In the genomic region with DNA sequence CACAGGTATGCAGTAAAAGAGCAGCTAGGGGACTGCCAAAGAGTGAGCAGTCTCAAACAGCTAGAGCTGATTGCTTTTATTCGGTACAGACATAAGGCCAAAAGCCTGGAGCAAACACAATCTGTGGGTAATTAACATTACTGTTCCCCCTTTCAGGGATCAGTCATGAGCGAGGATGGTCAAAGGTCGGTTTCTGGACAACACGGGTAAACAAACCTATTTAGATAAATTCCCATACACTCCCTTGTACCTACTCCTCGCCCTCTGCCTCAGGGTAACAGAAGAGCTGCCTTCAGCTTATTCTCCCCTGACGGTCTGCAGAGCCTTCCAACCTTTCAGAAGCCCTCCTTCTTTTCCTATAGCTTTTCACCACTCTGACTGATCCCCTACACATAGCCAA, we compare ENCODE assay signal across 26 cellular contexts.
DNase-seq lines count a peak whose midpoint lies in the region; ATAC-seq, FAIRE-seq and TF ChIP-seq lines count a peak whose summit lies in the region.
"Had no signal": no experiment of that assay in that cellular context is flagged by ENCODE, and none has a peak within 500 bp of the region (broad histone marks: within the 10 kb centered on the region; RNA-seq: fewer than 3 reads in every experiment).

No MANE protein-coding gene starts in this region.

- no peaks in the 10 kb centered on the region for H4K20me1 ChIP-seq in HepG2 (ENCODE audit: insufficient read depth, low read length)
- H4K20me1 ChIP-seq: BLaER1 treated with 17β-estradiol and CSF1 and Interleukin-3, amounts not matched to agents 10 nM and 100 nM had no signal

- no peak overlapping the region for H2AK5ac ChIP-seq in mesendoderm (ENCODE audit: low read length)

- H3K79me1 ChIP-seq in mesendoderm (ENCODE audit: low read length): no peaks in the 10 kb centered on the region

- POLR2A ChIA-PET in HepG2 (lab: Yijun Ruan, JAX): no interaction called here

- no peaks in the 10 kb centered on the region for H3K27me3 ChIP-seq in HepG2 (ENCODE audit: control insufficient read depth in 1 of 2, insufficient read depth in 2 of 2, low read length in 2 of 2)
- H3K27me3 ChIP-seq in right lobe of liver: peaks cover 0 to 6% of the 10 kb centered on the region in 2 donors
- no peaks in the 10 kb centered on the region for H3K27me3 ChIP-seq in mesendoderm (ENCODE audit: insufficient read depth, low read length, poor library complexity)
- H3K27me3 ChIP-seq in small intestine (ENCODE audit: control insufficient read depth in 2 of 2, insufficient read depth in 2 of 2, low read length in 2 of 2): no peaks in the 10 kb centered on the region
- H3K27me3 ChIP-seq: BLaER1 treated with 17β-estradiol and CSF1 and Interleukin-3, amounts not matched to agents 10 nM and 100 nM had no signal

- H2BK5ac ChIP-seq in mesendoderm (ENCODE audit: low read length): no peak overlapping the region

- no peak overlapping the region for H3K4ac ChIP-seq in mesendoderm (ENCODE audit: low read depth, low read length)

- DNase-seq in HepG2 (ENCODE audit: low spot score): no peak
- DNase-seq in right lobe of liver: no peak
- DNase-seq in SW480 (ENCODE audit: low spot score): peak; percentile 56
- peak; percentile 30 for DNase-seq in mesendoderm
- peak; percentile 2 for DNase-seq in small intestine
- DNase-seq: AML-193; CD4-positive, alpha-beta T cell; CD8-positive, alpha-beta T cell; COR-L47; DMS 273 treated with DMSO at 0.1 percent for 48 hours; DMS153; DMS53; DMS79; DND-41; EL; GF-D8 had no signal

- H4K5ac ChIP-seq in mesendoderm (ENCODE audit: low read length): no peak overlapping the region

- FAIRE-seq in HepG2 (lab: Jason Lieb, UNC) (no peak), small intestine (lab: Jason Lieb, UNC) (no peak)
- FAIRE-seq: A549, G401.6, GM12891, GM19239 had no signal

- H3K4me2 ChIP-seq in HepG2 (ENCODE audit: low read depth, low read length) (no peak overlapping the region), mesendoderm (ENCODE audit: low read length) (no peak overlapping the region)
- H3K4me2 ChIP-seq: A549; BLaER1 treated with 17β-estradiol and CSF1 and Interleukin-3, amounts not matched to agents 10 nM and 100 nM had no signal

- BruUV-seq in HepG2 (replicated peaks; lab: Mats Ljungman, UMichigan): no TSS peak

- no peak overlapping the region for H3K27ac ChIP-seq in HepG2 (ENCODE audit: extremely low read length, insufficient read depth, low read length)
- H3K27ac ChIP-seq in right lobe of liver: no peak overlapping the region
- H3K27ac ChIP-seq in mesendoderm (ENCODE audit: low read depth, low read length): no peak overlapping the region
- H3K27ac ChIP-seq in small intestine (ENCODE audit: low read depth in 1 of 2, low read length in 1 of 2): no peak overlapping the region
- H3K27ac ChIP-seq: 22Rv1; A549; BLaER1 treated with 17β-estradiol and CSF1 and Interleukin-3, amounts not matched to agents 10 nM and 100 nM; C4-2B had no signal

- no peak for TF ChIP-seq CTCF in HepG2 (CRISPR knock-in tag; IDR thresholded peaks at IDR 0.05)
- TF ChIP-seq CTCF in right lobe of liver (IDR thresholded peaks at IDR 0.05): no peak

- H3K9ac ChIP-seq in HepG2 (ENCODE audit: insufficient read depth, low read depth, low read length) (no peak overlapping the region), mesendoderm (ENCODE audit: low read length) (no peak overlapping the region)
- H3K9ac ChIP-seq: BLaER1 treated with 17β-estradiol and CSF1 and Interleukin-3, amounts not matched to agents 10 nM and 100 nM had no signal

- CTCF ChIA-PET in HepG2 (lab: Yijun Ruan, JAX; ENCODE audit: low intra/inter-chr PET ratio, low total read pairs): no interaction called here

- in situ Hi-C loops in HepG2 (cut with HindIII; ENCODE audit: extremely low pct_ligation_motif_present, low pct_unique_long_range_greater_than_20kb): no loop called here

- TF ChIP-seq EP300 in HepG2 (IDR thresholded peaks at IDR 0.05; ENCODE audit: low read depth in 2 of 2, low read length in 2 of 2) (no peak), HepG2 (CRISPR knock-in tag; IDR thresholded peaks at IDR 0.05; ENCODE audit: borderline replicate concordance) (no peak)

- 4% methylated on average over 6 of the region's 6 CpGs for WGBS in HepG2 (ENCODE audit: low lambda C conversion rate)
- 71% methylated on average over 6 of the region's 6 CpGs for WGBS in right lobe of liver (ENCODE audit: insufficient coverage, low coverage, low lambda C conversion rate, missing lambda C conversion rate)
- no CpG with 5 or more reads among the region's 6 CpGs for WGBS in mesendoderm (ENCODE audit: extremely low coverage, insufficient coverage, low lambda C conversion rate)
- 43 to 80% (median 49%) methylated on average over 6 of the region's 6 CpGs for WGBS in small intestine, 3 donors

- intact Hi-C loops in HepG2 (cut with micrococcal nuclease; ENCODE audit: unreplicated experiment): no loop called here
- intact Hi-C loops in right lobe of liver (cut with DNase I): no loop called here

- H4K8ac ChIP-seq in mesendoderm (ENCODE audit: low read depth, low read length): no peak overlapping the region

- H3K23ac ChIP-seq in mesendoderm (ENCODE audit: low read length): no peak overlapping the region

- H3K4me3 ChIP-seq in HepG2 (replicated peaks in 1 of 3; ENCODE audit: insufficient read depth in 1 of 3, low read depth in 2 of 3, low read length in 3 of 3): no peak overlapping the region
- H3K4me3 ChIP-seq in right lobe of liver: no peak overlapping the region
- H3K4me3 ChIP-seq in mesendoderm (ENCODE audit: low read length): no peak overlapping the region
- H3K4me3 ChIP-seq in small intestine (ENCODE audit: low read depth in 1 of 2, low read length in 2 of 2): no peak overlapping the region
- H3K4me3 ChIP-seq: A549; BLaER1 treated with 17β-estradiol and CSF1 and Interleukin-3, amounts not matched to agents 10 nM and 100 nM had no signal

- H3K18ac ChIP-seq in mesendoderm (ENCODE audit: low read length): no peak overlapping the region

- TF ChIP-seq POLR2A in HepG2 (IDR thresholded peaks at IDR 0.05; ENCODE audit: insufficient read depth in 1 of 2, low read depth in 2 of 2, low read length in 2 of 2) (no peak), right lobe of liver (IDR thresholded peaks at IDR 0.05) (no peak)

- H2BK120ac ChIP-seq in mesendoderm (ENCODE audit: low read depth, low read length): no peak overlapping the region

- no peak for TF ChIP-seq RAD21 in HepG2 (CRISPR knock-in tag; IDR thresholded peaks at IDR 0.05)

- H2BK15ac ChIP-seq in mesendoderm (replicated peaks; ENCODE audit: low read depth): no peak overlapping the region

- H3K4me1 ChIP-seq in HepG2 (ENCODE audit: insufficient read depth, low read length) (no peaks in the 10 kb centered on the region), right lobe of liver (no peaks in the 10 kb centered on the region), mesendoderm (ENCODE audit: control insufficient read depth, low read depth, low read length) (no peaks in the 10 kb centered on the region), small intestine (ENCODE audit: control insufficient read depth in 2 of 2, insufficient read depth in 1 of 2, low read depth in 1 of 2, low read length in 1 of 2) (no peaks in the 10 kb centered on the region)
- H3K4me1 ChIP-seq: A549; BLaER1 treated with 17β-estradiol and CSF1 and Interleukin-3, amounts not matched to agents 10 nM and 100 nM had no signal

- H3K79me2 ChIP-seq in HepG2 (ENCODE audit: insufficient read depth, low read length) (no peaks in the 10 kb centered on the region), mesendoderm (ENCODE audit: control insufficient read depth, insufficient read depth, low read length) (no peaks in the 10 kb centered on the region)

- peak; percentile 60 for ATAC-seq in HepG2
- no peak for ATAC-seq in right lobe of liver
- no peak for ATAC-seq in HG02981 (IDR thresholded peaks at IDR 0.05; ENCODE audit: unreplicated experiment)
- ATAC-seq in HG02884 (IDR thresholded peaks at IDR 0.05; ENCODE audit: unreplicated experiment): no peak
- ATAC-seq in HG02798 (IDR thresholded peaks at IDR 0.05; ENCODE audit: poor library complexity, unreplicated experiment): no peak
- ATAC-seq: A549; CD8-positive, alpha-beta T cell had no signal

- H3K36me3 ChIP-seq in HepG2 (replicated peaks in 1 of 2; ENCODE audit: control insufficient read depth in 1 of 2, insufficient read depth in 2 of 2, low read length in 2 of 2) (no peaks in the 10 kb centered on the region), right lobe of liver (no peaks in the 10 kb centered on the region), mesendoderm (ENCODE audit: control insufficient read depth, insufficient read depth, low read length) (no peaks in the 10 kb centered on the region), small intestine (ENCODE audit: control insufficient read depth in 2 of 2, insufficient read depth in 2 of 2, low read length in 2 of 2) (no peaks in the 10 kb centered on the region)
- H3K36me3 ChIP-seq: BLaER1 treated with 17β-estradiol and CSF1 and Interleukin-3, amounts not matched to agents 10 nM and 100 nM had no signal

- H2AFZ ChIP-seq in HepG2 (ENCODE audit: low read length): no peak overlapping the region

- no peak overlapping the region for H3K56ac ChIP-seq in mesendoderm (ENCODE audit: low read length)

- H3K9me3 ChIP-seq in HepG2 (ENCODE audit: low read length) (peaks cover 60% of the 10 kb centered on the region), right lobe of liver (no peaks in the 10 kb centered on the region), small intestine (ENCODE audit: control insufficient read depth, low read depth) (no peaks in the 10 kb centered on the region)

TF ChIP-seq in HepG2, 621 proteins besides CTCF, POLR2A, EP300 and RAD21 (continues in another document):
- TF ChIP-seq GABPA (IDR thresholded peaks at IDR 0.05; ENCODE audit: low read depth, low read length) (no peak), GABPA (CRISPR knock-in tag; IDR thresholded peaks at IDR 0.05; ENCODE audit: low read depth) (no peak), THAP11 (CRISPR knock-in tag; IDR thresholded peaks at IDR 0.05) (no peak), ETV5 (CRISPR knock-in tag; IDR thresholded peaks at IDR 0.05; ENCODE audit: borderline replicate concordance) (no peak), ZNF232 (CRISPR knock-in tag; IDR thresholded peaks at IDR 0.05; ENCODE audit: borderline replicate concordance) (no peak), ZNF225 (CRISPR knock-in tag; IDR thresholded peaks at IDR 0.05) (no peak), RNF2 (conservative IDR thresholded peaks at IDR 0.05; ENCODE audit: low read depth) (no peak), PAWR (CRISPR knock-in tag; IDR thresholded peaks at IDR 0.05; ENCODE audit: borderline replicate concordance) (no peak), SP4 (CRISPR knock-in tag; IDR thresholded peaks at IDR 0.05) (no peak), ZNF598 (CRISPR knock-in tag; IDR thresholded peaks at IDR 0.05; ENCODE audit: borderline replicate concordance) (no peak), ESRRA (CRISPR knock-in tag; IDR thresholded peaks at IDR 0.05; ENCODE audit: low read depth) (no peak)

Comparison
In these comparisons a context has a peak if more than half of its experiments do, and no peak if none do; other contexts are left out.
1. DNase-seq: peak in SW480 (single experiment), mesendoderm (single experiment) and small intestine (single experiment); none in HepG2 (single experiment) and right lobe of liver (0 of 3).